In genomic region chr2:58051445-58051844, GRCh38 we compare ENCODE assay signal across 22 cellular contexts.
"Had no signal": no experiment of that assay in that cellular context is flagged by ENCODE, and none has a peak within 500 bp of the region (broad histone marks: within the 10 kb centered on the region; RNA-seq: fewer than 3 reads in every experiment).

No MANE protein-coding gene starts in this region.

- H3K4me3 Mint-ChIP-seq: activated CD8-positive, alpha-beta T cell treated with anti-CD3 and anti-CD28 coated beads, Interleukin-2, amount 10 ng/mL, durations not matched to agents 7 days and 5 days; activated naive CD8-positive, alpha-beta T cell; activated T-helper 17 cell treated with anti-CD3 and anti-CD28 coated beads, Interleukin-2, amount 50 U/mL, for 72 hours; immature natural killer cell; mesothelial cell of epicardium; natural killer cell treated with Interleukin-12 subunit alpha and Interleukin-12 subunit beta and Interleukin-15 and Interleukin-18, amount 100 ng/mL, for 72 hours; T-helper 2 cell treated with Interferon-gamma antibody and Interleukin-4, amounts not matched to agents 5 μg/mL and 100 μg/mL, for 36 hours had no signal

- DNase-seq: activated CD4-positive, alpha-beta T cell treated with anti-CD3 and anti-CD28 coated beads for 1 hour; activated CD4-positive, alpha-beta T cell treated with anti-CD3 and anti-CD28 coated beads, Interleukin-2, amount 50 U/mL, for 1 hour; activated CD8-positive, alpha-beta T cell treated with anti-CD3 and anti-CD28 coated beads, Interleukin-2, amount 10 ng/mL, durations not matched to agents 7 days and 5 days; activated naive CD4-positive, alpha-beta T cell; adrenal gland; brain microvascular endothelial cell; central memory CD4-positive, alpha-beta T cell; effector memory CD4-positive, alpha-beta T cell; foreskin keratinocyte; immature natural killer cell; kidney glomerular epithelial cell; stimulated activated CD4-positive, alpha-beta T cell treated with anti-CD3 and anti-CD28 coated beads, Interleukin-15, amount 100 ng/mL, for 24 hours; stimulated activated naive CD4-positive, alpha-beta T cell; upper lobe of left lung; WERI-Rb-1 had no signal

- H3K27me3 Mint-ChIP-seq: activated naive CD8-positive, alpha-beta T cell; activated T-helper 17 cell treated with anti-CD3 and anti-CD28 coated beads, Interleukin-2, amount 50 U/mL, for 72 hours; natural killer cell treated with Interleukin-12 subunit alpha and Interleukin-12 subunit beta and Interleukin-15 and Interleukin-18, amount 100 ng/mL, for 72 hours had no signal

- ATAC-seq: activated CD8-positive, alpha-beta T cell treated with anti-CD3 and anti-CD28 coated beads, Interleukin-2, amount 10 ng/mL, durations not matched to agents 7 days and 5 days; activated T-helper 17 cell treated with anti-CD3 and anti-CD28 coated beads, Interleukin-2, amount 50 U/mL, for 72 hours; foreskin keratinocyte; left lung; natural killer cell treated with Interleukin-12 subunit alpha and Interleukin-12 subunit beta and Interleukin-15 and Interleukin-18, amount 100 ng/mL, for 72 hours; sciatic nerve had no signal

- H3K27ac Mint-ChIP-seq: activated CD8-positive, alpha-beta T cell treated with anti-CD3 and anti-CD28 coated beads, Interleukin-2, amount 10 ng/mL, durations not matched to agents 7 days and 5 days; activated naive CD8-positive, alpha-beta T cell; activated T-helper 17 cell treated with anti-CD3 and anti-CD28 coated beads, Interleukin-2, amount 50 U/mL, for 72 hours; mesothelial cell of epicardium; natural killer cell treated with Interleukin-12 subunit alpha and Interleukin-12 subunit beta and Interleukin-15 and Interleukin-18, amount 100 ng/mL, for 72 hours; T-helper 2 cell treated with Interferon-gamma antibody and Interleukin-4, amounts not matched to agents 5 μg/mL and 100 μg/mL, for 36 hours had no signal

- H3K9me3 Mint-ChIP-seq: activated T-helper 17 cell treated with anti-CD3 and anti-CD28 coated beads, Interleukin-2, amount 50 U/mL, for 72 hours; immature natural killer cell; mesothelial cell of epicardium; natural killer cell treated with Interleukin-12 subunit alpha and Interleukin-12 subunit beta and Interleukin-15 and Interleukin-18, amount 100 ng/mL, for 72 hours; T-helper 2 cell treated with Interferon-gamma antibody and Interleukin-4, amounts not matched to agents 5 μg/mL and 100 μg/mL, for 36 hours had no signal

- H3K4me1 Mint-ChIP-seq: activated T-helper 17 cell treated with anti-CD3 and anti-CD28 coated beads, Interleukin-2, amount 50 U/mL, for 72 hours had no signal
